1 cellular context compared by ENCODE assay signal in the genomic region with DNA sequence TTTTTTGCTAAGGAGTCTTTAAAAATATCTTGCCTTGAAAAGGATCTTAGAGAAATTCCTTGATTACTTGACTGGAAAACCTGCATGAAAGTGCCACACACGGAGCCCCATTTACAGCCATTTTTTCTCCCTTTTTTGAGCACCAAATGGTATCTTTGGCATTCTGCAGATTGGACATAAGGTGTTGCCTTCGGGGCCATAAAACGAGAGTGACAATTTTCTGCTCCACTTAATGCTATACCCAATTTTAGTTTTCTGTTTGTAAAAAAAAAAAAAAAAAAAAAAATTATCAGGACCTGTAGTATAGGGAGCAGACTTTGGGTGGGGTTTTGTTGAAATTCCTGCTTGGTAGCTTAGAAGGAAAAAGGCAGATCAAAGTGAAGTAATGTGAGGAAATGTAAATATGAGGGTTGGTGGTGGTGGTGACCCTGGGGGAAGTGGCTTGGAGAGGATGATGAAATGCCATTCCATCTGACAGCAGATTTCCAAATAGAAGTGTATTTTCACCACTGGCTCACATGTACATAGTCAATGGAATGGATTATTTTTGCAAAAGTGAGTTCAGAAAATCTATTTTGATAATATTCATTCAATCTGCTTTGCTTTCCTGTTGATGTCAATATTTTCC.
TF ChIP-seq lines count a peak whose summit lies in the region.

No MANE protein-coding gene starts in this region.

TF ChIP-seq in HepG2, 621 proteins besides CTCF, POLR2A, EP300 and RAD21 (continued from another document):
- TF ChIP-seq ZNF441 (CRISPR knock-in tag; IDR thresholded peaks at IDR 0.05; ENCODE audit: borderline replicate concordance) (0 out of 2 replicates have a peak, but pooled peaks have one; percentile 28), FOXC1 (CRISPR knock-in tag; IDR thresholded peaks at IDR 0.05; ENCODE audit: borderline replicate concordance) (no peak), ZNF773 (CRISPR knock-in tag; IDR thresholded peaks at IDR 0.05; ENCODE audit: borderline replicate concordance) (no peak), HMG20A (CRISPR knock-in tag; IDR thresholded peaks at IDR 0.05; ENCODE audit: borderline replicate concordance) (peak; percentile 99), SIN3A (IDR thresholded peaks at IDR 0.05; ENCODE audit: borderline replicate concordance, low read depth, low read length) (no peak), PLRG1 (conservative IDR thresholded peaks at IDR 0.05) (no peak), ETV5 (CRISPR knock-in tag; IDR thresholded peaks at IDR 0.05; ENCODE audit: borderline replicate concordance) (peak; percentile 80; the same call in 1 of the 2 replicates), ZNF567 (CRISPR knock-in tag; IDR thresholded peaks at IDR 0.05; ENCODE audit: borderline replicate concordance) (no peak), ZFP41 (CRISPR knock-in tag; IDR thresholded peaks at IDR 0.05; ENCODE audit: borderline replicate concordance) (no peak), TOE1 (CRISPR knock-in tag; IDR thresholded peaks at IDR 0.05) (no peak), THRA (CRISPR knock-in tag; IDR thresholded peaks at IDR 0.05; ENCODE audit: borderline replicate concordance) (peak; percentile 82), ZNF589 (CRISPR knock-in tag; conservative IDR thresholded peaks at IDR 0.05) (no peak), ZNF20 (CRISPR knock-in tag; IDR thresholded peaks at IDR 0.05) (peak; percentile 61; the same call in 1 of the 2 replicates)
- TF ChIP-seq, protein P1, sequence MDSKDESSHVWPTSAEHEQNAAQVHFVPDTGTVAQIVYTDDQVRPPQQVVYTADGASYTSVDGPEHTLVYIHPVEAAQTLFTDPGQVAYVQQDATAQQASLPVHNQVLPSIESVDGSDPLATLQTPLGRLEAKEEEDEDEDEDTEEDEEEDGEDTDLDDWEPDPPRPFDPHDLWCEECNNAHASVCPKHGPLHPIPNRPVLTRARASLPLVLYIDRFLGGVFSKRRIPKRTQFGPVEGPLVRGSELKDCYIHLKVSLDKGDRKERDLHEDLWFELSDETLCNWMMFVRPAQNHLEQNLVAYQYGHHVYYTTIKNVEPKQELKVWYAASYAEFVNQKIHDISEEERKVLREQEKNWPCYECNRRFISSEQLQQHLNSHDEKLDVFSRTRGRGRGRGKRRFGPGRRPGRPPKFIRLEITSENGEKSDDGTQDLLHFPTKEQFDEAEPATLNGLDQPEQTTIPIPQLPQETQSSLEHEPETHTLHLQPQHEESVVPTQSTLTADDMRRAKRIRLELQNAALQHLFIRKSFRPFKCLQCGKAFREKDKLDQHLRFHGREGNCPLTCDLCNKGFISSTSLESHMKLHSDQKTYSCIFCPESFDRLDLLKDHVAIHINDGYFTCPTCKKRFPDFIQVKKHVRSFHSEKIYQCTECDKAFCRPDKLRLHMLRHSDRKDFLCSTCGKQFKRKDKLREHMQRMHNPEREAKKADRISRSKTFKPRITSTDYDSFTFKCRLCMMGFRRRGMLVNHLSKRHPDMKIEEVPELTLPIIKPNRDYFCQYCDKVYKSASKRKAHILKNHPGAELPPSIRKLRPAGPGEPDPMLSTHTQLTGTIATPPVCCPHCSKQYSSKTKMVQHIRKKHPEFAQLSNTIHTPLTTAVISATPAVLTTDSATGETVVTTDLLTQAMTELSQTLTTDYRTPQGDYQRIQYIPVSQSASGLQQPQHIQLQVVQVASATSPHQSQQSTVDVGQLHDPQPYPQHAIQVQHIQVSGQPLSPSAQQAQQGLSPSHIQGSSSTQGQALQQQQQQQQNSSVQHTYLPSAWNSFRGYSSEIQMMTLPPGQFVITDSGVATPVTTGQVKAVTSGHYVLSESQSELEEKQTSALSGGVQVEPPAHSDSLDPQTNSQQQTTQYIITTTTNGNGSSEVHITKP (CRISPR knock-in tag; IDR thresholded peaks at IDR 0.05; ENCODE audit: low read depth): 0 out of 2 replicates have a peak, but pooled peaks have one; percentile 33
- TF ChIP-seq, protein P2, sequence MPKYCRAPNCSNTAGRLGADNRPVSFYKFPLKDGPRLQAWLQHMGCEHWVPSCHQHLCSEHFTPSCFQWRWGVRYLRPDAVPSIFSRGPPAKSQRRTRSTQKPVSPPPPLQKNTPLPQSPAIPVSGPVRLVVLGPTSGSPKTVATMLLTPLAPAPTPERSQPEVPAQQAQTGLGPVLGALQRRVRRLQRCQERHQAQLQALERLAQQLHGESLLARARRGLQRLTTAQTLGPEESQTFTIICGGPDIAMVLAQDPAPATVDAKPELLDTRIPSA (CRISPR knock-in tag; IDR thresholded peaks at IDR 0.05; ENCODE audit: borderline replicate concordance): no peak
- TF ChIP-seq, protein P3, sequence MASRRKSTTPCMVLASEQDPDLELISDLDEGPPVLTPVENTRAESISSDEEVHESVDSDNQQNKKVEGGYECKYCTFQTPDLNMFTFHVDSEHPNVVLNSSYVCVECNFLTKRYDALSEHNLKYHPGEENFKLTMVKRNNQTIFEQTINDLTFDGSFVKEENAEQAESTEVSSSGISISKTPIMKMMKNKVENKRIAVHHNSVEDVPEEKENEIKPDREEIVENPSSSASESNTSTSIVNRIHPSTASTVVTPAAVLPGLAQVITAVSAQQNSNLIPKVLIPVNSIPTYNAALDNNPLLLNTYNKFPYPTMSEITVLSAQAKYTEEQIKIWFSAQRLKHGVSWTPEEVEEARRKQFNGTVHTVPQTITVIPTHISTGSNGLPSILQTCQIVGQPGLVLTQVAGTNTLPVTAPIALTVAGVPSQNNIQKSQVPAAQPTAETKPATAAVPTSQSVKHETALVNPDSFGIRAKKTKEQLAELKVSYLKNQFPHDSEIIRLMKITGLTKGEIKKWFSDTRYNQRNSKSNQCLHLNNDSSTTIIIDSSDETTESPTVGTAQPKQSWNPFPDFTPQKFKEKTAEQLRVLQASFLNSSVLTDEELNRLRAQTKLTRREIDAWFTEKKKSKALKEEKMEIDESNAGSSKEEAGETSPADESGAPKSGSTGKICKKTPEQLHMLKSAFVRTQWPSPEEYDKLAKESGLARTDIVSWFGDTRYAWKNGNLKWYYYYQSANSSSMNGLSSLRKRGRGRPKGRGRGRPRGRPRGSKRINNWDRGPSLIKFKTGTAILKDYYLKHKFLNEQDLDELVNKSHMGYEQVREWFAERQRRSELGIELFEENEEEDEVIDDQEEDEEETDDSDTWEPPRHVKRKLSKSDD (CRISPR knock-in tag; IDR thresholded peaks at IDR 0.05; ENCODE audit: low read depth): no peak
TF ChIP-seq in HepG2: peak in this region for 182.
